Comparison of ENCODE assay signal across 8 cellular contexts in the genomic region with DNA sequence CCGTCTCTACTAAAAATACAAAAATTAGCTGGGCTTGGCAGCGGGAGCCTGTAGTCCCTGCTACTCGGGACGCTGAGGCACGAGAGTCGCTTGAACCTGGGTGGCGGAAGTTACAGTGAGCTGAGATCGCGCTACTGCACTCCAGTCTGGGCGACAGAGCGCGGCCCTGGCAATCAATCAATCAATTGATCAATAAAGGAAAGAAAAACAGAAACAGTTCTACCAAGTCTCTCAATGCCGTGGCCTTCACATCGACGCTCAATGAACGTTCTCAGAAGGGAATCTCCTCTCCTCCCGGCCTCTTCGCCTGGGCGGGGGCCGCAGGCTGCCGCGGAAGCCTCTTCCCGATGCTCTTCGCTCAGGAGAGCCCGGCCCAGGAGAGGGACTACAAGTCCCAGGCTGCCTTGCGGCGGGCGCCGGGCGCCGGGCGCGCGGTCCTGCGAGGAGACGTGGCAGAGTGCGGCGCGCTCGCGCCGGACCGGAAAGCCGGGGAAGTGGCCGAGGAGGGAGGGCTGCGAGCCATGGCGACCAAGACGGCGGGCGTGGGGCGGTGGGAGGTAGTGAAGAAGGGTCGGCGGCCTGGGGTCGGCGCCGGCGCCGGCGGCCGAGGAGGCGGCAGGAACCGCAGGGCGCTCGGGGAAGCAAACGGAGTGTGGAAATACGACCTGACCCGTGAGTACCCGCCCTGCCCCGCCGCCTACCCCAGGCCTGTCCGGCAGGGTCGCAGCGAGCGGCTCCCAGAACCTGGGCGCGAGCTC. TPM values are rescaled to one million over a fixed set of nuclear protein-coding genes. Genes with fewer than 3 reads are reported as not detected.
DNase-seq lines count a peak whose midpoint lies in the region; ATAC-seq, FAIRE-seq and TF ChIP-seq lines count a peak whose summit lies in the region.

A gene with protein sequence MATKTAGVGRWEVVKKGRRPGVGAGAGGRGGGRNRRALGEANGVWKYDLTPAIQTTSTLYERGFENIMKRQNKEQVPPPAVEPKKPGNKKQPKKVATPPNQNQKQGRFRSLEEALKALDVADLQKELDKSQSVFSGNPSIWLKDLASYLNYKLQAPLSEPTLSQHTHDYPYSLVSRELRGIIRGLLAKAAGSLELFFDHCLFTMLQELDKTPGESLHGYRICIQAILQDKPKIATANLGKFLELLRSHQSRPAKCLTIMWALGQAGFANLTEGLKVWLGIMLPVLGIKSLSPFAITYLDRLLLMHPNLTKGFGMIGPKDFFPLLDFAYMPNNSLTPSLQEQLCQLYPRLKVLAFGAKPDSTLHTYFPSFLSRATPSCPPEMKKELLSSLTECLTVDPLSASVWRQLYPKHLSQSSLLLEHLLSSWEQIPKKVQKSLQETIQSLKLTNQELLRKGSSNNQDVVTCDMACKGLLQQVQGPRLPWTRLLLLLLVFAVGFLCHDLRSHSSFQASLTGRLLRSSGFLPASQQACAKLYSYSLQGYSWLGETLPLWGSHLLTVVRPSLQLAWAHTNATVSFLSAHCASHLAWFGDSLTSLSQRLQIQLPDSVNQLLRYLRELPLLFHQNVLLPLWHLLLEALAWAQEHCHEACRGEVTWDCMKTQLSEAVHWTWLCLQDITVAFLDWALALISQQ (plus strand): TSS at position 471 of the 758 bp plus-strand sequence. CDS start 51 bp downstream, at position 522.

- H3K4me3 ChIP-seq in HFF-Myc (replicated peaks; ENCODE audit: low read depth, low read length) (peak within 1 kb of the TSS; percentile 99), pancreas (peak within 1 kb of the TSS; percentile 77 to 97 (median 84)), tibial nerve (peak within 1 kb of the TSS; percentile 87 to 95 (median 92))

- intact Hi-C loops in Right ventricle myocardium inferior (cut with DNase I) (loop anchor here (2.0 to 5.0 kb wide), 3 partner anchors 18 to 55 kb away; a partner anchor contains a TSS), pancreas (cut with DNase I) (no loop called here)

- no peaks in the 10 kb centered on the region for H3K27me3 Mint-ChIP-seq in activated naive CD8-positive, alpha-beta T cell

- WGBS in pancreas, 2 donors = 1% methylated on average over 76 of the region's 76 CpGs
- 1% methylated on average over 33 to 45 of the region's 76 CpGs for WGBS in tibial nerve, 2 donors

- peak; percentile 26 to 69 for TF ChIP-seq EP300 in tibial nerve (IDR thresholded peaks at IDR 0.05)

- peak; percentile 30 to 61 for TF ChIP-seq POLR2A in tibial nerve (IDR thresholded peaks at IDR 0.05)

- H3K4me3 Mint-ChIP-seq in activated naive CD8-positive, alpha-beta T cell = peak within 1 kb of the TSS; percentile 93

- H3K36me3 ChIP-seq in pancreas (peaks cover 0 to 27% (median 23%) of the 10 kb centered on the region in 3 donors), tibial nerve (peaks cover 0 to 50% (median 28%) of the 10 kb centered on the region in 3 donors)

- POLR2A ChIA-PET in GM10248 (lab: Yijun Ruan, JAX) = interaction anchor here (0.6 to 1.7 kb wide), 3 partner anchors 9 to 18 kb away, joined by 3 to 11 read pairs (median 3); a partner anchor contains a TSS

- DNase-seq in GM10248 (ENCODE audit: extremely low spot score) = peak; percentile 96
- DNase-seq in HFF-Myc (ENCODE audit: extremely low read depth, low read depth) = peak; percentile 26
- peak; percentile 81 for DNase-seq in NAMALWA (ENCODE audit: low spot score)
- peak; percentile 80 for DNase-seq in SKM-1 treated with dmso at 0.1 percent for 144 hours (lab: John Stamatoyannopoulos, UW; ENCODE audit: unreplicated experiment)
- peak; percentile 96 for DNase-seq in Right ventricle myocardium inferior (ENCODE audit: missing footprints)
- peak; percentile 84 to 97 (median 90) for DNase-seq in pancreas
- peak; percentile 76 to 78 for DNase-seq in tibial nerve (ENCODE audit: low spot score in 2 of 2)

- ATAC-seq in Right ventricle myocardium inferior = peak; percentile 98
- ATAC-seq in pancreas = peak; percentile 98 to 99 (median 98)

- H3K27ac ChIP-seq in pancreas = peak within 1 kb of the TSS; percentile 66 to 79 (median 70)
- H3K27ac ChIP-seq in tibial nerve = peak within 1 kb of the TSS; percentile 74 to 92 (median 88)

- no peaks in the 10 kb centered on the region for H3K9me3 Mint-ChIP-seq in activated naive CD8-positive, alpha-beta T cell (ENCODE audit: low read depth)

- H3K4me1 ChIP-seq in pancreas = peaks cover 0 to 13% (median 7%) of the 10 kb centered on the region in 3 donors
- peaks cover 0 to 44% (median 11%) of the 10 kb centered on the region in 4 donors for H3K4me1 ChIP-seq in tibial nerve

- H3K9me3 ChIP-seq in pancreas = no peaks in the 10 kb centered on the region
- no peaks in the 10 kb centered on the region for H3K9me3 ChIP-seq in tibial nerve

- TF ChIP-seq CTCF in GM10248 (IDR thresholded peaks at IDR 0.05; ENCODE audit: control extremely low read depth, extremely low read depth, low read depth, missing control alignments) = no peak
- no peak for TF ChIP-seq CTCF in HFF-Myc (IDR thresholded peaks at IDR 0.05; ENCODE audit: low read depth, low read length, missing control alignments)
- TF ChIP-seq CTCF in pancreas (IDR thresholded peaks at IDR 0.05) = no peak
- TF ChIP-seq CTCF in tibial nerve (IDR thresholded peaks at IDR 0.05) = peak in 1 of 5 experiments; percentile 29

- no peaks in the 10 kb centered on the region for H3K36me3 Mint-ChIP-seq in activated naive CD8-positive, alpha-beta T cell

- CTCF ChIA-PET in GM10248 (lab: Yijun Ruan, JAX) = interaction anchor here (1.0 to 7.2 kb wide), 8 partner anchors 11 to 71 kb away, joined by 3 to 66 read pairs (median 6); a partner anchor contains a TSS

- H3K27ac Mint-ChIP-seq in activated naive CD8-positive, alpha-beta T cell = peak within 1 kb of the TSS; percentile 86

- no peak for FAIRE-seq in pancreas (lab: Jason Lieb, UNC)

- H3K4me1 Mint-ChIP-seq in activated naive CD8-positive, alpha-beta T cell (ENCODE audit: low read depth) = peaks cover 27% of the 10 kb centered on the region

- H3K27me3 ChIP-seq in pancreas (no peaks in the 10 kb centered on the region), tibial nerve (no peaks in the 10 kb centered on the region)

RNA-seq across cellular contexts. Expression of the gene that starts here (rescaled TPM):
- total RNA-seq in Right ventricle myocardium inferior (32.7 TPM), pancreas (10 to 100 TPM; 57.3 to 77.1 (median 59.8) TPM), tibial nerve (10 to 100 TPM; 45.7 to 71.4 (median 53.4) TPM)
- polyA plus RNA-seq in pancreas = 100 to 1,000 TPM in 1 of 2 donors, 10 to 100 TPM in 1; 72.1 to 109 TPM

Comparison
In these comparisons a context has a peak if more than half of its experiments do, and no peak if none do; other contexts are left out.
1. Peak in every context shown above with its lines: DNase-seq, ATAC-seq, H3K4me3 ChIP-seq and H3K27ac ChIP-seq.
2. DNase-seq: peak in every context shown above with its lines; median percentile 96 in GM10248; 96 in Right ventricle myocardium inferior; 90 in pancreas; 81 in NAMALWA; 80 in SKM-1 treated with dmso at 0.1 percent for 144 hours; 77 in tibial nerve; 26 in HFF-Myc.